Comparison of ENCODE assay signal across 1 cellular context in the genomic region with DNA sequence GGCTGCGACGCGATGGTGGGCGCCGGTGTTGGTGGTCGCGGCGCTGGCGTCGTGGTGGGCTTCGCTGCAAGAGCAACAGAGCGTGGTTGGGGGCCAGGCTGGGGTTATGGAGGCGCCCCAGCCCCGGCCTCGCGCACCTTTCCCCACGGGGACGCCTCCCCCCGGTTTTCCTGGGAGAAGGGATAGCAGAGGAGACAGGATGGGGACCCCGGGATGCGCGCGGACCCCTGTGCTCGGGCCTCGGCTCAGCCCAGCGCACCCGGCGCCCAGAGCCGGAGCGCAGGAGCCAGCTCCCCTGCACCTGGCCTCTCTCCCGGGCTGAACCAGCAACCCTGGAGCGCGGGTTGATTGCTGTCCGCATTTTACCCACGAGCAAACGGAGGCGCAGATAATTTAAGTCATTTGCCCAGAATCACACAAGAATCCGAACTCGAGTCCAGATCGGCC.
TF ChIP-seq lines count a peak whose summit lies in the region.

No MANE protein-coding gene starts in this region.

TF ChIP-seq in GM23338, 12 proteins besides CTCF, POLR2A, EP300 and RAD21:
- TF ChIP-seq, protein P1, sequence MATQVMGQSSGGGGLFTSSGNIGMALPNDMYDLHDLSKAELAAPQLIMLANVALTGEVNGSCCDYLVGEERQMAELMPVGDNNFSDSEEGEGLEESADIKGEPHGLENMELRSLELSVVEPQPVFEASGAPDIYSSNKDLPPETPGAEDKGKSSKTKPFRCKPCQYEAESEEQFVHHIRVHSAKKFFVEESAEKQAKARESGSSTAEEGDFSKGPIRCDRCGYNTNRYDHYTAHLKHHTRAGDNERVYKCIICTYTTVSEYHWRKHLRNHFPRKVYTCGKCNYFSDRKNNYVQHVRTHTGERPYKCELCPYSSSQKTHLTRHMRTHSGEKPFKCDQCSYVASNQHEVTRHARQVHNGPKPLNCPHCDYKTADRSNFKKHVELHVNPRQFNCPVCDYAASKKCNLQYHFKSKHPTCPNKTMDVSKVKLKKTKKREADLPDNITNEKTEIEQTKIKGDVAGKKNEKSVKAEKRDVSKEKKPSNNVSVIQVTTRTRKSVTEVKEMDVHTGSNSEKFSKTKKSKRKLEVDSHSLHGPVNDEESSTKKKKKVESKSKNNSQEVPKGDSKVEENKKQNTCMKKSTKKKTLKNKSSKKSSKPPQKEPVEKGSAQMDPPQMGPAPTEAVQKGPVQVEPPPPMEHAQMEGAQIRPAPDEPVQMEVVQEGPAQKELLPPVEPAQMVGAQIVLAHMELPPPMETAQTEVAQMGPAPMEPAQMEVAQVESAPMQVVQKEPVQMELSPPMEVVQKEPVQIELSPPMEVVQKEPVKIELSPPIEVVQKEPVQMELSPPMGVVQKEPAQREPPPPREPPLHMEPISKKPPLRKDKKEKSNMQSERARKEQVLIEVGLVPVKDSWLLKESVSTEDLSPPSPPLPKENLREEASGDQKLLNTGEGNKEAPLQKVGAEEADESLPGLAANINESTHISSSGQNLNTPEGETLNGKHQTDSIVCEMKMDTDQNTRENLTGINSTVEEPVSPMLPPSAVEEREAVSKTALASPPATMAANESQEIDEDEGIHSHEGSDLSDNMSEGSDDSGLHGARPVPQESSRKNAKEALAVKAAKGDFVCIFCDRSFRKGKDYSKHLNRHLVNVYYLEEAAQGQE (IDR thresholded peaks at IDR 0.05; ENCODE audit: unreplicated experiment): no peak
- TF ChIP-seq POLR2AphosphoS5 (IDR thresholded peaks at IDR 0.05; ENCODE audit: low read depth): no peak
- no peak for TF ChIP-seq EZH2 (IDR thresholded peaks at IDR 0.05; ENCODE audit: low read depth, unreplicated experiment)
- no peak for TF ChIP-seq ZNF331 (CRISPR knock-in tag; IDR thresholded peaks at IDR 0.05; ENCODE audit: low read depth)
